Comparison of ENCODE assay signal across 22 cellular contexts in the genomic region with DNA sequence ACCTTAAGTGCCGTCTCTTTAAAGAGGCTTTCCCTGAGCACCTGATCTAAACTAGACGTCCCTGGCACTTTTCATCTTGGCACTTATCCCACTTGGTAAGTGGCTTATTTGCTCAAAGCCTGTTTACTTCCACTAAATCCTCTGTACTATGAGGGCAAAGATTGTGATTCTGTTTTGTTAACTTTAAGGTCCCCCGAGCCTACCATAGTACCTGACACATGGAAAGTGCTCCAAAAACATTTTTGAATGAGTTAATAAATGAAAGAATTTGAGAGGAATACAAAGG.
DNase-seq lines count a peak whose midpoint lies in the region; ATAC-seq and TF ChIP-seq lines count a peak whose summit lies in the region.
"Had no signal": no experiment of that assay in that cellular context is flagged by ENCODE, and none has a peak within 500 bp of the region (broad histone marks: within the 10 kb centered on the region; RNA-seq: fewer than 3 reads in every experiment).

No MANE protein-coding gene starts in this region.

- DNase-seq in natural killer cell treated with Interleukin-12 subunit alpha and Interleukin-12 subunit beta and Interleukin-15 and Interleukin-18, amount 100 ng/mL, for 72 hours (ENCODE audit: low spot score), result peak; percentile 2
- DNase-seq in natural killer cell (no peak), NCI-H345 (lab: John Stamatoyannopoulos, UW) (peak; percentile 66), left colon (no peak), NCI-H526 treated with DMSO at 0.1 percent for 48 hours (lab: John Stamatoyannopoulos, UW) (no peak), right cardiac atrium (no peak)
- DNase-seq: activated CD4-positive, alpha-beta T cell treated with anti-CD3 and anti-CD28 coated beads, Interleukin-2, amount 50 U/mL, for 4 hours; activated naive CD4-positive, alpha-beta T cell treated with Interleukin-2 at 50 U/mL for 16 hours; activated T-cell treated with anti-CD3 and anti-CD28 coated beads for 4 hours; heart right ventricle; HFFc6; Karpas-422; naive thymus-derived CD4-positive, alpha-beta T cell; NCI-H1694 treated with DMSO at 0.1 percent for 48 hours; Right ventricle myocardium superior; T-helper 1 cell had no signal

- H3K27me3 Mint-ChIP-seq in natural killer cell treated with Interleukin-12 subunit alpha and Interleukin-12 subunit beta and Interleukin-15 and Interleukin-18, amount 100 ng/mL, for 72 hours, result peaks cover 58 to 69% of the 10 kb centered on the region in 2 donors
- peaks cover 51 to 84% of the 10 kb centered on the region in 2 donors for H3K27me3 Mint-ChIP-seq in natural killer cell (ENCODE audit: low read depth in 2 of 2)

- H3K27me3 ChIP-seq in right cardiac atrium (ENCODE audit: control insufficient read depth, insufficient read depth), result no peaks in the 10 kb centered on the region
- H3K27me3 ChIP-seq: ascending aorta; BLaER1 treated with 17β-estradiol and CSF1 and Interleukin-3, amounts not matched to agents 10 nM and 100 nM had no signal

- H3K9me3 Mint-ChIP-seq in natural killer cell treated with Interleukin-12 subunit alpha and Interleukin-12 subunit beta and Interleukin-15 and Interleukin-18, amount 100 ng/mL, for 72 hours, result no peaks in the 10 kb centered on the region
- H3K9me3 Mint-ChIP-seq in natural killer cell, result no peaks in the 10 kb centered on the region
- H3K9me3 Mint-ChIP-seq: HFFc6 had no signal

- H3K27ac ChIP-seq in right cardiac atrium (ENCODE audit: low read length), result no peak overlapping the region
- H3K27ac ChIP-seq: ascending aorta; BLaER1 treated with 17β-estradiol and CSF1 and Interleukin-3, amounts not matched to agents 10 nM and 100 nM; heart right ventricle; thoracic aorta; VCaP had no signal

- no peaks in the 10 kb centered on the region for H3K9me3 ChIP-seq in right cardiac atrium (ENCODE audit: control insufficient read depth, low read length)
- H3K9me3 ChIP-seq: ascending aorta, thoracic aorta had no signal

- no peaks in the 10 kb centered on the region for H3K36me3 Mint-ChIP-seq in natural killer cell treated with Interleukin-12 subunit alpha and Interleukin-12 subunit beta and Interleukin-15 and Interleukin-18, amount 100 ng/mL, for 72 hours
- no peaks in the 10 kb centered on the region for H3K36me3 Mint-ChIP-seq in natural killer cell

- WGBS in right cardiac atrium, result 52% methylated on average over 3 of the region's 3 CpGs

- H3K4me3 Mint-ChIP-seq in natural killer cell treated with Interleukin-12 subunit alpha and Interleukin-12 subunit beta and Interleukin-15 and Interleukin-18, amount 100 ng/mL, for 72 hours, result no peak overlapping the region
- H3K4me3 Mint-ChIP-seq in natural killer cell, result no peak overlapping the region
- H3K4me3 Mint-ChIP-seq: HFFc6; naive thymus-derived CD4-positive, alpha-beta T cell had no signal

- H3K4me1 ChIP-seq in right cardiac atrium (ENCODE audit: control insufficient read depth, insufficient read depth, low read length), result no peaks in the 10 kb centered on the region
- H3K4me1 ChIP-seq: ascending aorta had no signal

- no peak overlapping the region for H3K27ac Mint-ChIP-seq in natural killer cell treated with Interleukin-12 subunit alpha and Interleukin-12 subunit beta and Interleukin-15 and Interleukin-18, amount 100 ng/mL, for 72 hours
- H3K27ac Mint-ChIP-seq in natural killer cell, result no peak overlapping the region
- H3K27ac Mint-ChIP-seq: HFFc6 had no signal

- ATAC-seq in natural killer cell treated with Interleukin-12 subunit alpha and Interleukin-12 subunit beta and Interleukin-15 and Interleukin-18, amount 100 ng/mL, for 72 hours, result no peak
- ATAC-seq in natural killer cell (no peak), left colon (peak; percentile 64), right cardiac atrium (no peak), GM21786 (IDR thresholded peaks at IDR 0.05; ENCODE audit: unreplicated experiment) (no peak), GM18517 (IDR thresholded peaks at IDR 0.05; ENCODE audit: unreplicated experiment) (no peak)
- ATAC-seq: heart right ventricle; naive thymus-derived CD4-positive, alpha-beta T cell had no signal

- TF ChIP-seq CTCF in natural killer cell (IDR thresholded peaks at IDR 0.05), result no peak

- intact Hi-C loops in natural killer cell (cut with micrococcal nuclease), result no loop called here
- intact Hi-C loops in left colon (cut with DNase I, micrococcal nuclease), result no loop called here
- intact Hi-C loops in right cardiac atrium (cut with DNase I), result no loop called here

- peaks cover 16 to 17% of the 10 kb centered on the region in 2 donors for H3K4me1 Mint-ChIP-seq in natural killer cell treated with Interleukin-12 subunit alpha and Interleukin-12 subunit beta and Interleukin-15 and Interleukin-18, amount 100 ng/mL, for 72 hours (ENCODE audit: low read depth in 2 of 2)
- peaks cover 15 to 16% of the 10 kb centered on the region in 2 donors for H3K4me1 Mint-ChIP-seq in natural killer cell

- H3K4me3 ChIP-seq in right cardiac atrium (ENCODE audit: low read length), result no peak overlapping the region
- H3K4me3 ChIP-seq: ascending aorta; BLaER1 treated with 17β-estradiol and CSF1 and Interleukin-3, amounts not matched to agents 10 nM and 100 nM; heart right ventricle; thoracic aorta had no signal

Comparison
In these comparisons a context has a peak if more than half of its experiments do, and no peak if none do; other contexts are left out.
1. DNase-seq: peak in natural killer cell treated with Interleukin-12 subunit alpha and Interleukin-12 subunit beta and Interleukin-15 and Interleukin-18, amount 100 ng/mL, for 72 hours (single experiment) and NCI-H345 (single experiment); none in natural killer cell (single experiment), left colon (0 of 2), NCI-H526 treated with DMSO at 0.1 percent for 48 hours (single experiment) and right cardiac atrium (0 of 3).